13 cellular contexts compared by ENCODE assay signal in genomic region chr17:35286120-35286781, GRCh38. TPM values are rescaled to one million over a fixed set of nuclear protein-coding genes. Genes with fewer than 3 reads are reported as not detected.
A peak's percentile ranks its signal among the peaks of the same experiment; 100 is the strongest.
DNase-seq lines count a peak whose midpoint lies in the region; ATAC-seq and TF ChIP-seq lines count a peak whose summit lies in the region.
"Had no signal": no experiment of that assay in that cellular context is flagged by ENCODE, and none has a peak within 500 bp of the region (broad histone marks: within the 10 kb centered on the region; RNA-seq: fewer than 3 reads in every experiment).

No MANE protein-coding gene starts in this region.

- peak; percentile 66 for ATAC-seq in GM21723 (IDR thresholded peaks at IDR 0.05; ENCODE audit: unreplicated experiment)
- peak; percentile 87 for ATAC-seq in T-helper 17 cell
- no peak for ATAC-seq in left lung

- H2AFZ ChIP-seq in smooth muscle cell (ENCODE audit: low read depth): no peak overlapping the region

- no peaks in the 10 kb centered on the region for H3K9me3 ChIP-seq in T-helper 17 cell (ENCODE audit: control insufficient read depth, low read length, poor library complexity, severe bottlenecking)
- H3K9me3 ChIP-seq in left lung: no peaks in the 10 kb centered on the region
- H3K9me3 ChIP-seq in smooth muscle cell (replicated peaks; ENCODE audit: low read depth): no peaks in the 10 kb centered on the region
- H3K9me3 ChIP-seq: sigmoid colon had no signal

- H3K4me1 ChIP-seq in left lung: peaks cover 0 to 7% of the 10 kb centered on the region in 2 donors
- no peaks in the 10 kb centered on the region for H3K4me1 ChIP-seq in smooth muscle cell (ENCODE audit: low read depth)
- H3K4me1 ChIP-seq: sigmoid colon had no signal

- H3K27me3 ChIP-seq in left lung (no peaks in the 10 kb centered on the region), smooth muscle cell (ENCODE audit: low read depth) (no peaks in the 10 kb centered on the region)
- H3K27me3 ChIP-seq: sigmoid colon had no signal

- no peaks in the 10 kb centered on the region for H3F3A ChIP-seq in smooth muscle cell (ENCODE audit: low read depth)

- no peaks in the 10 kb centered on the region for H3K27me3 Mint-ChIP-seq in T-helper 17 cell

- WGBS in smooth muscle cell (ENCODE audit: low lambda C conversion rate): 64% methylated on average over 2 of the region's 2 CpGs

- no peaks in the 10 kb centered on the region for H3K79me2 ChIP-seq in smooth muscle cell (ENCODE audit: low read depth)

- H3K4me3 Mint-ChIP-seq in T-helper 17 cell: no peak overlapping the region
- H3K4me3 Mint-ChIP-seq: endodermal cell had no signal

- H3K27ac ChIP-seq in left lung (no peak overlapping the region), smooth muscle cell (ENCODE audit: low read depth) (no peak overlapping the region)
- H3K27ac ChIP-seq: sigmoid colon had no signal

- H3K4me3 ChIP-seq in left lung (no peak overlapping the region), smooth muscle cell (no peak overlapping the region)
- H3K4me3 ChIP-seq: sigmoid colon had no signal

- no peaks in the 10 kb centered on the region for H3K36me3 ChIP-seq in left lung
- H3K36me3 ChIP-seq in smooth muscle cell (ENCODE audit: low read depth): no peaks in the 10 kb centered on the region
- H3K36me3 ChIP-seq: sigmoid colon had no signal

- TF ChIP-seq CTCF in left lung (IDR thresholded peaks at IDR 0.05) (no peak), smooth muscle cell (IDR thresholded peaks at IDR 0.05; ENCODE audit: borderline replicate concordance, insufficient read depth, poor library complexity, severe bottlenecking) (no peak)

- peak overlapping the region; percentile 22 for H3K27ac Mint-ChIP-seq in T-helper 17 cell
- H3K27ac Mint-ChIP-seq: endodermal cell had no signal

- no peak overlapping the region for H3K9ac ChIP-seq in smooth muscle cell (ENCODE audit: low read depth)

- no peak overlapping the region for H3K4me2 ChIP-seq in smooth muscle cell

- intact Hi-C loops in left lung (cut with DNase I): no loop called here

- no peaks in the 10 kb centered on the region for H4K20me1 ChIP-seq in smooth muscle cell (ENCODE audit: low read depth)

- H3K4me1 Mint-ChIP-seq in T-helper 17 cell: peaks cover 12% of the 10 kb centered on the region
- H3K4me1 Mint-ChIP-seq: endodermal cell had no signal

- DNase-seq in activated CD4-positive, alpha-beta T cell treated with anti-CD3 and anti-CD28 coated beads for 48 hours: peak; percentile 33
- DNase-seq in activated CD4-positive, alpha-beta T cell treated with anti-CD3 and anti-CD28 coated beads, Interleukin-2, amount 50 U/mL, for 48 hours: no peak
- DNase-seq in T-helper 17 cell (no peak), iPS DF 4.7 (ENCODE audit: extremely low read depth, low spot score) (peak; percentile 11), NCI-H2171 treated with DMSO at 0.1 percent for 48 hours (lab: John Stamatoyannopoulos, UW) (no peak), left lung (no peak), smooth muscle cell (lab: John Stamatoyannopoulos, UW; ENCODE audit: unreplicated experiment) (no peak)
- DNase-seq: amniotic stem cell, endodermal cell, GDM1, NCI-H1436, sigmoid colon had no signal

- H3K36me3 Mint-ChIP-seq in T-helper 17 cell (ENCODE audit: low read depth): no peaks in the 10 kb centered on the region

RNA-seq across cellular contexts. Expression of gene SLFN5, which starts 43.4 kb away (rescaled TPM):
- total RNA-seq in T-helper 17 cell: 100 to 1,000 TPM; 104 to 109 TPM
- total RNA-seq in left lung: 10 to 100 TPM; 51.3 to 67.5 TPM
- 16.0 and 26.8 TPM in 2 replicates for total RNA-seq in smooth muscle cell
- 8.8 and 9.1 TPM in 2 replicates for polyA plus RNA-seq in smooth muscle cell

Comparison
In these comparisons a context has a peak if more than half of its experiments do, and no peak if none do; other contexts are left out.
1. DNase-seq: peak in activated CD4-positive, alpha-beta T cell treated with anti-CD3 and anti-CD28 coated beads for 48 hours (single experiment) and iPS DF 4.7 (single experiment); none in activated CD4-positive, alpha-beta T cell treated with anti-CD3 and anti-CD28 coated beads, Interleukin-2, amount 50 U/mL, for 48 hours (0 of 2), T-helper 17 cell (0 of 3), NCI-H2171 treated with DMSO at 0.1 percent for 48 hours (single experiment), left lung (0 of 2) and smooth muscle cell (single experiment).